Comparison of ENCODE assay signal across 8 cellular contexts in genomic region chr19:6801397-6802086, GRCh38. TPM values are rescaled to one million over a fixed set of nuclear protein-coding genes. Genes with fewer than 3 reads are reported as not detected.
DNase-seq lines count a peak whose midpoint lies in the region; ATAC-seq and TF ChIP-seq lines count a peak whose summit lies in the region.

No MANE protein-coding gene starts in this region.

- H3K27ac Mint-ChIP-seq in CD4-positive, CD25-positive, alpha-beta regulatory T cell = peak overlapping the region; percentile 90 to 100 (median 97)

- H3K27ac ChIP-seq in CD4-positive, CD25-positive, alpha-beta regulatory T cell (ENCODE audit: insufficient read depth, low read length, poor library complexity, severe bottlenecking) = peak overlapping the region; percentile 84
- H3K27ac ChIP-seq in neutrophil (peak overlapping the region; percentile 93), suprapubic skin (peak overlapping the region; percentile 4)

- TF ChIP-seq EP300 in suprapubic skin (IDR thresholded peaks at IDR 0.05) = no peak

- TF ChIP-seq CTCF in epithelial cell of proximal tubule (conservative IDR thresholded peaks at IDR 0.05; ENCODE audit: low read depth, low read length) (no peak), neutrophil (IDR thresholded peaks at IDR 0.05) (peak; percentile 9), suprapubic skin (IDR thresholded peaks at IDR 0.05) (no peak)

- peak overlapping the region; percentile 82 for H3K4me3 ChIP-seq in CD4-positive, CD25-positive, alpha-beta regulatory T cell (ENCODE audit: low read depth, low read length)
- H3K4me3 ChIP-seq in epithelial cell of proximal tubule (ENCODE audit: low read depth, low read length) = peak overlapping the region; percentile 27
- peak overlapping the region; percentile 66 to 73 for H3K4me3 ChIP-seq in neutrophil (ENCODE audit: low read depth in 1 of 2, low read length in 1 of 2)
- peak overlapping the region; percentile 40 for H3K4me3 ChIP-seq in suprapubic skin

- peaks cover 20 to 73% (median 46%) of the 10 kb centered on the region in 4 donors for H3K4me1 Mint-ChIP-seq in CD4-positive, CD25-positive, alpha-beta regulatory T cell

- H3K36me3 ChIP-seq in CD4-positive, CD25-positive, alpha-beta regulatory T cell (ENCODE audit: control insufficient read depth, insufficient read depth, low read length) = peaks cover 4% of the 10 kb centered on the region
- no peaks in the 10 kb centered on the region for H3K36me3 ChIP-seq in neutrophil
- no peaks in the 10 kb centered on the region for H3K36me3 ChIP-seq in suprapubic skin

- H3K4me3 Mint-ChIP-seq in CD4-positive, CD25-positive, alpha-beta regulatory T cell = peak overlapping the region; percentile 90 to 93 (median 92)

- peak; percentile 72 to 81 for ATAC-seq in CD4-positive, CD25-positive, alpha-beta regulatory T cell (ENCODE audit: low read depth in 2 of 2)
- ATAC-seq in GM21786 (IDR thresholded peaks at IDR 0.05; ENCODE audit: unreplicated experiment) = peak; percentile 41

- H3K27me3 Mint-ChIP-seq in CD4-positive, CD25-positive, alpha-beta regulatory T cell = no peaks in the 10 kb centered on the region

- peaks cover 8% of the 10 kb centered on the region for H3K36me3 Mint-ChIP-seq in CD4-positive, CD25-positive, alpha-beta regulatory T cell

- no peaks in the 10 kb centered on the region for H3K27me3 ChIP-seq in CD4-positive, CD25-positive, alpha-beta regulatory T cell (ENCODE audit: control insufficient read depth, insufficient read depth, low read length)
- H3K27me3 ChIP-seq in neutrophil = no peaks in the 10 kb centered on the region
- H3K27me3 ChIP-seq in suprapubic skin = peaks cover 5% of the 10 kb centered on the region

- DNase-seq in CD4-positive, CD25-positive, alpha-beta regulatory T cell = peak; percentile 61 to 93 (median 79)
- DNase-seq in NCI-H226 (peak; percentile 77), epithelial cell of proximal tubule (ENCODE audit: low read depth) (no peak), suprapubic skin (ENCODE audit: low spot score in 2 of 2) (peak in 1 of 2 donors; percentile 74), epidermal melanocyte (ENCODE audit: insufficient read length, low spot score) (no peak)
- peak; percentile 69 to 71 for DNase-seq in activated CD8-positive, alpha-beta memory T cell treated with anti-CD3 and anti-CD28 coated beads for 4 hours (ENCODE audit: low read depth in 2 of 2)

- H3K4me1 ChIP-seq in CD4-positive, CD25-positive, alpha-beta regulatory T cell (ENCODE audit: control insufficient read depth, insufficient read depth, low read length, poor library complexity, severe bottlenecking) = peaks cover 43% of the 10 kb centered on the region
- H3K4me1 ChIP-seq in neutrophil (ENCODE audit: control insufficient read depth in 1 of 2, insufficient read depth in 1 of 2, low read depth in 1 of 2, low read length in 1 of 2) (peaks cover 70 to 80% of the 10 kb centered on the region in 2 experiments), suprapubic skin (peaks cover 11% of the 10 kb centered on the region)

- H3K9me3 ChIP-seq in CD4-positive, CD25-positive, alpha-beta regulatory T cell (ENCODE audit: control insufficient read depth in 2 of 2, low read length in 2 of 2) = no peaks in the 10 kb centered on the region
- H3K9me3 ChIP-seq in neutrophil (no peaks in the 10 kb centered on the region), suprapubic skin (no peaks in the 10 kb centered on the region)

- no peak for TF ChIP-seq POLR2A in suprapubic skin (IDR thresholded peaks at IDR 0.05)

- H3K9me3 Mint-ChIP-seq in CD4-positive, CD25-positive, alpha-beta regulatory T cell = peaks cover 0 to 5% (median 0%) of the 10 kb centered on the region in 7 donors

- WGBS in suprapubic skin = 5% methylated on average over 9 of the region's 21 CpGs

RNA-seq across cellular contexts. Expression of gene VAV1, which starts 29.0 kb away (rescaled TPM):
- total RNA-seq in CD4-positive, CD25-positive, alpha-beta regulatory T cell = 117 TPM
- polyA plus RNA-seq in CD4-positive, CD25-positive, alpha-beta regulatory T cell = 10 to 100 TPM; 14.8 to 24.2 (median 21.8) TPM
- total RNA-seq in epithelial cell of proximal tubule = 1.3 and 1.4 TPM in 2 replicates
- total RNA-seq in suprapubic skin = 1 to 10 TPM; 1.1 to 3.1 (median 1.2) TPM

RNA-seq across cellular contexts. Expression of gene SH2D3A, which starts 34.3 kb away (rescaled TPM):
- total RNA-seq in CD4-positive, CD25-positive, alpha-beta regulatory T cell = 46.2 TPM
- polyA plus RNA-seq in CD4-positive, CD25-positive, alpha-beta regulatory T cell = 10 to 100 TPM; 19.5 to 26.5 (median 22.1) TPM
- total RNA-seq in epithelial cell of proximal tubule (26.6 and 27.6 TPM in 2 replicates), suprapubic skin (10 to 100 TPM; 52.4 to 77.2 (median 66.8) TPM)

Comparison
In these comparisons a context has a peak if more than half of its experiments do, and no peak if none do; other contexts are left out.
1. DNase-seq: peak in CD4-positive, CD25-positive, alpha-beta regulatory T cell (3 of 3), NCI-H226 (single experiment) and activated CD8-positive, alpha-beta memory T cell treated with anti-CD3 and anti-CD28 coated beads for 4 hours (2 of 2); none in epithelial cell of proximal tubule (single experiment) and epidermal melanocyte (single experiment).
2. H3K27ac ChIP-seq: peak in every context shown above with its lines; median percentile 93 in neutrophil; 84 in CD4-positive, CD25-positive, alpha-beta regulatory T cell; 4 in suprapubic skin.
3. H3K4me3 ChIP-seq: peak in every context shown above with its lines; median percentile 82 in CD4-positive, CD25-positive, alpha-beta regulatory T cell; 70 in neutrophil; 40 in suprapubic skin; 27 in epithelial cell of proximal tubule.
4. RNA of gene VAV1, which starts 29.0 kb away (total RNA-seq): 117 TPM in CD4-positive, CD25-positive, alpha-beta regulatory T cell (single experiment); 1.3 to 1.4 TPM in epithelial cell of proximal tubule and 1.1 to 3.1 TPM in suprapubic skin; every median in the first group is over 10 times any median in the second.